16 cellular contexts compared by ENCODE assay signal in genomic region chr1:7922301-7922700, GRCh38. TPM values are rescaled to one million over a fixed set of nuclear protein-coding genes. Genes with fewer than 3 reads are reported as not detected.
DNase-seq lines count a peak whose midpoint lies in the region; ATAC-seq and TF ChIP-seq lines count a peak whose summit lies in the region.
"Had no signal": no experiment of that assay in that cellular context is flagged by ENCODE, and none has a peak within 500 bp of the region (broad histone marks: within the 10 kb centered on the region; RNA-seq: fewer than 3 reads in every experiment).

No MANE protein-coding gene starts in this region.

- peak overlapping the region; percentile 77 for H3K4me2 ChIP-seq in osteoblast (ENCODE audit: insufficient read depth, low read length)

- H3K27ac ChIP-seq in osteoblast (ENCODE audit: low read depth, low read length) = peak overlapping the region; percentile 94
- H3K27ac ChIP-seq in vagina = no peak overlapping the region
- H3K27ac ChIP-seq: testis had no signal

- peak overlapping the region; percentile 69 for H2AFZ ChIP-seq in osteoblast (ENCODE audit: low read length)

- DNase-seq in EH (ENCODE audit: low read depth) (peak; percentile 56), MV-4-11 (lab: John Stamatoyannopoulos, UW) (peak; percentile 24), cerebellar cortex (ENCODE audit: low spot score) (peak; percentile 44), osteoblast (ENCODE audit: insufficient read length, low spot score, missing footprints) (no peak), NCI-H748 treated with DMSO at 0.1 percent for 48 hours (lab: John Stamatoyannopoulos, UW) (no peak), vagina (ENCODE audit: extremely low spot score in 2 of 2) (no peak)
- DNase-seq in activated naive CD4-positive, alpha-beta T cell treated with Interleukin-2 at 50 U/mL for 16 hours = no peak
- DNase-seq: activated CD8-positive, alpha-beta memory T cell treated with anti-CD3 and anti-CD28 coated beads for 24 hours; activated naive CD4-positive, alpha-beta T cell; DMS79 treated with DMSO at 0.1 percent for 48 hours; effector memory CD8-positive, alpha-beta T cell; NCI-H187; NCI-H510A treated with DMSO at 0.1 percent for 48 hours; testis had no signal

- TF ChIP-seq POLR2A in vagina (IDR thresholded peaks at IDR 0.05) = no peak

- no peak for ATAC-seq in GM21619 (IDR thresholded peaks at IDR 0.05; ENCODE audit: unreplicated experiment)
- ATAC-seq: effector memory CD8-positive, alpha-beta T cell had no signal

- H3K36me3 ChIP-seq in osteoblast (ENCODE audit: insufficient read depth, low read length) (no peaks in the 10 kb centered on the region), vagina (no peaks in the 10 kb centered on the region)

- peak overlapping the region; percentile 61 for H3K4me3 ChIP-seq in osteoblast (ENCODE audit: insufficient read depth, low read length)
- no peak overlapping the region for H3K4me3 ChIP-seq in vagina
- H3K4me3 ChIP-seq: lung, testis had no signal

- intact Hi-C loops in vagina (cut with DNase I) = no loop called here

- H3K27me3 ChIP-seq in osteoblast (ENCODE audit: insufficient read depth, low read length) (peaks cover 8% of the 10 kb centered on the region), vagina (no peaks in the 10 kb centered on the region)
- H3K27me3 ChIP-seq: testis had no signal

- H4K20me1 ChIP-seq in osteoblast (ENCODE audit: insufficient read depth, low read length) = no peaks in the 10 kb centered on the region

- no peaks in the 10 kb centered on the region for H3K9me3 ChIP-seq in osteoblast (ENCODE audit: low read depth, low read length)
- H3K9me3 ChIP-seq in vagina = no peaks in the 10 kb centered on the region
- H3K9me3 ChIP-seq: testis had no signal

- H3K4me1 ChIP-seq in osteoblast (ENCODE audit: insufficient read depth, low read length) = peaks cover 17% of the 10 kb centered on the region
- H3K4me1 ChIP-seq in vagina = no peaks in the 10 kb centered on the region
- H3K4me1 ChIP-seq: testis had no signal

- no peaks in the 10 kb centered on the region for H3K79me2 ChIP-seq in osteoblast (ENCODE audit: insufficient read depth, low read length)

- TF ChIP-seq CTCF in osteoblast (IDR thresholded peaks at IDR 0.05; ENCODE audit: extremely low read depth, low read depth, low read length) = no peak
- TF ChIP-seq CTCF in vagina (IDR thresholded peaks at IDR 0.05) = no peak

RNA-seq across cellular contexts. Expression of gene TNFRSF9, which starts 18.3 kb away (rescaled TPM):
- total RNA-seq in osteoblast (under 0.01 TPM in 2 replicates), vagina (not detected)

RNA-seq across cellular contexts. Expression of gene PARK7, which starts 39.2 kb away (rescaled TPM):
- 158 and 168 TPM in 2 replicates for total RNA-seq in osteoblast
- 119 TPM for total RNA-seq in vagina

Comparison
In these comparisons a context has a peak if more than half of its experiments do, and no peak if none do; other contexts are left out.
1. DNase-seq: peak in EH (single experiment), MV-4-11 (single experiment) and cerebellar cortex (single experiment); none in osteoblast (single experiment), NCI-H748 treated with DMSO at 0.1 percent for 48 hours (single experiment), vagina (0 of 2) and activated naive CD4-positive, alpha-beta T cell treated with Interleukin-2 at 50 U/mL for 16 hours (single experiment).